In genomic region chr3:124558898-124559649, GRCh38 we compare ENCODE assay signal across 9 cellular contexts.
A peak's percentile ranks its signal among the peaks of the same experiment; 100 is the strongest.
DNase-seq lines count a peak whose midpoint lies in the region; ATAC-seq, FAIRE-seq and TF ChIP-seq lines count a peak whose summit lies in the region.
"Had no signal": no experiment of that assay in that cellular context is flagged by ENCODE, and none has a peak within 500 bp of the region (broad histone marks: within the 10 kb centered on the region; RNA-seq: fewer than 3 reads in every experiment).

No MANE protein-coding gene starts in this region.

- no TSS peak for BruUV-seq in K562 (replicated peaks; lab: Mats Ljungman, UMichigan)

- no peaks in the 10 kb centered on the region for H4K20me1 ChIP-seq in K562 (replicated peaks; ENCODE audit: control insufficient read depth, insufficient read depth, low read length)

- DNase-seq in C1 segment of cervical spinal cord (lab: John Stamatoyannopoulos, UW) (peak in 12 of 14 donors; percentile 23 to 76 (median 52)), NCI-H2029 (lab: John Stamatoyannopoulos, UW) (peak; percentile 77), K562 (ENCODE audit: extremely low read depth in 1 of 4, low spot score in 3 of 4) (peak in 1 of 4 experiments; percentile 35), islet precursor cell (peak; percentile 91), substantia nigra (lab: John Stamatoyannopoulos, UW) (peak in 45 of 49 donors; percentile 5 to 89 (median 48))
- no peak for DNase-seq in activated CD4-positive, alpha-beta T cell treated with anti-CD3 and anti-CD28 coated beads for 48 hours
- DNase-seq in activated CD8-positive, alpha-beta T cell treated with anti-CD3 and anti-CD28 coated beads for 36 hours = no peak

- H3K36me3 ChIP-seq in K562 (ENCODE audit: control insufficient read depth, insufficient read depth, low read length) = no peaks in the 10 kb centered on the region

- H3K27me3 Mint-ChIP-seq in activated CD8-positive, alpha-beta T cell treated with anti-CD3 and anti-CD28 coated beads for 36 hours = peaks cover 28% of the 10 kb centered on the region

- H3K4me1 Mint-ChIP-seq in activated CD8-positive, alpha-beta T cell treated with anti-CD3 and anti-CD28 coated beads for 36 hours (ENCODE audit: low read depth) = no peaks in the 10 kb centered on the region
- H3K4me1 Mint-ChIP-seq: activated naive CD4-positive, alpha-beta T cell treated with anti-CD3 and anti-CD28 coated beads, Interleukin-2, amount 50 U/mL, for 24 hours had no signal

- H3K9me3 Mint-ChIP-seq in activated CD8-positive, alpha-beta T cell treated with anti-CD3 and anti-CD28 coated beads for 36 hours = no peaks in the 10 kb centered on the region
- H3K9me3 Mint-ChIP-seq: activated naive CD4-positive, alpha-beta T cell treated with anti-CD3 and anti-CD28 coated beads, Interleukin-2, amount 50 U/mL, for 24 hours had no signal

- intact Hi-C loops in K562 (cut with micrococcal nuclease) = loop anchor here (5.0 kb wide), 1 partner anchor 542 kb away; no protein-coding TSS in a partner anchor
- intact Hi-C loops in activated CD8-positive, alpha-beta T cell treated with anti-CD3 and anti-CD28 coated beads for 36 hours (cut with micrococcal nuclease) = no loop called here

- H3K4me1 ChIP-seq in K562 (replicated peaks in 1 of 2; ENCODE audit: control insufficient read depth in 2 of 2, insufficient read depth in 2 of 2, low read length in 2 of 2) = peaks cover 0 to 5% of the 10 kb centered on the region in 2 experiments; a peak in 3 of 5 replicates

- H3K4me3 Mint-ChIP-seq in activated CD8-positive, alpha-beta T cell treated with anti-CD3 and anti-CD28 coated beads for 36 hours = no peak overlapping the region
- H3K4me3 Mint-ChIP-seq: activated naive CD4-positive, alpha-beta T cell treated with anti-CD3 and anti-CD28 coated beads, Interleukin-2, amount 50 U/mL, for 24 hours had no signal

- no peak for TF ChIP-seq POLR2A in K562 (conservative IDR thresholded peaks at IDR 0.05)

- no peak overlapping the region for H2AFZ ChIP-seq in K562 (ENCODE audit: low read depth, low read length)

- in situ Hi-C loops in K562 (cut with MboI) = no loop called here

- H3K9me3 ChIP-seq in K562 (replicated peaks; ENCODE audit: control insufficient read depth, insufficient read depth, low read depth, low read length) = no peaks in the 10 kb centered on the region

- H3K4me2 ChIP-seq in K562 (ENCODE audit: insufficient read depth, low read length) = no peak overlapping the region

- no peak for FAIRE-seq in K562 (lab: Jason Lieb, UNC)

- no peak overlapping the region for H3K27ac ChIP-seq in K562 (ENCODE audit: extremely low read depth, low read depth, low read length)
- no peak overlapping the region for H3K27ac ChIP-seq in substantia nigra (ENCODE audit: low read depth, low read length, poor library complexity, severe bottlenecking)

- TF ChIP-seq CTCF in K562 (IDR thresholded peaks at IDR 0.05 in 2 of 3, conservative IDR thresholded peaks at IDR 0.05 in 1 of 3; ENCODE audit: insufficient read depth in 2 of 3, low read depth in 1 of 3, low read length in 3 of 3) = no peak
- TF ChIP-seq CTCF in activated CD8-positive, alpha-beta T cell treated with anti-CD3 and anti-CD28 coated beads for 36 hours (IDR thresholded peaks at IDR 0.05) = no peak

- no peak overlapping the region for H3K9ac ChIP-seq in K562 (ENCODE audit: insufficient read depth in 1 of 2, low read depth in 2 of 2, low read length in 2 of 2)

- no peaks in the 10 kb centered on the region for H3K79me2 ChIP-seq in K562 (ENCODE audit: control insufficient read depth, insufficient read depth, low read length)

- TF ChIP-seq EP300 in K562 (IDR thresholded peaks at IDR 0.05; ENCODE audit: low read length) = no peak

- no peak overlapping the region for H3K27ac Mint-ChIP-seq in activated CD8-positive, alpha-beta T cell treated with anti-CD3 and anti-CD28 coated beads for 36 hours
- H3K27ac Mint-ChIP-seq: activated naive CD4-positive, alpha-beta T cell treated with anti-CD3 and anti-CD28 coated beads, Interleukin-2, amount 50 U/mL, for 24 hours had no signal

- TF ChIP-seq RAD21 in K562 (CRISPR knock-in tag; conservative IDR thresholded peaks at IDR 0.05 in 1 of 2, IDR thresholded peaks at IDR 0.05 in 1 of 2) = no peak

- no peaks in the 10 kb centered on the region for H3K9me1 ChIP-seq in K562 (ENCODE audit: control insufficient read depth, insufficient read depth, low read length)

- ATAC-seq in K562 (peak; percentile 54), HG03439 (IDR thresholded peaks at IDR 0.05; ENCODE audit: unreplicated experiment) (no peak)
- ATAC-seq in activated CD8-positive, alpha-beta T cell treated with anti-CD3 and anti-CD28 coated beads for 36 hours = no peak

- H3K27me3 ChIP-seq in K562 (ENCODE audit: control insufficient read depth in 2 of 2, insufficient read depth in 2 of 2, low read length in 2 of 2) = peaks cover 4 to 10% of the 10 kb centered on the region in 2 experiments; a peak in 4 of 5 replicates

- CTCF ChIA-PET in K562 (lab: Yijun Ruan, JAX; ENCODE audit: low intra/inter-chr PET ratio) = interaction anchor here (1.3 to 2.5 kb wide), 2 partner anchors 129 to 207 kb away, joined by 9 to 10 read pairs; no protein-coding TSS in a partner anchor
- CTCF ChIA-PET in activated CD8-positive, alpha-beta T cell treated with anti-CD3 and anti-CD28 coated beads for 36 hours (lab: Charles Lee) = interaction anchor here (0.9 to 12.7 kb wide), 21 partner anchors 10 to 208 kb away, joined by 3 to 231 read pairs (median 4); no protein-coding TSS in a partner anchor

- no peaks in the 10 kb centered on the region for H3K36me3 Mint-ChIP-seq in activated CD8-positive, alpha-beta T cell treated with anti-CD3 and anti-CD28 coated beads for 36 hours (ENCODE audit: low read depth)
- H3K36me3 Mint-ChIP-seq: activated naive CD4-positive, alpha-beta T cell treated with anti-CD3 and anti-CD28 coated beads, Interleukin-2, amount 50 U/mL, for 24 hours had no signal

- WGBS in K562 (ENCODE audit: insufficient coverage, low coverage, missing lambda C conversion rate) = 25% methylated on average over 7 of the region's 7 CpGs

- H3K4me3 ChIP-seq in K562 = no peak overlapping the region

- POLR2A ChIA-PET in K562 (lab: Yijun Ruan, JAX) = no interaction called here
- POLR2A ChIA-PET in activated CD8-positive, alpha-beta T cell treated with anti-CD3 and anti-CD28 coated beads for 36 hours (lab: Charles Lee) = no interaction called here

TF ChIP-seq in K562, 482 proteins besides CTCF, POLR2A, EP300 and RAD21 (continues in another document):
- TF ChIP-seq FOSL1 (tag; conservative IDR thresholded peaks at IDR 0.05) = no peak
- no peak for TF ChIP-seq ZNF239 (CRISPR knock-in tag; IDR thresholded peaks at IDR 0.05)
- no peak; the same call in 1 of the 2 replicates for TF ChIP-seq MAFF (IDR thresholded peaks at IDR 0.05; ENCODE audit: low read length)
- TF ChIP-seq C11orf30 (IDR thresholded peaks at IDR 0.05; ENCODE audit: low read depth) = peak; percentile 71; the same call in 1 of the 2 replicates
- no peak for TF ChIP-seq MIER1 (IDR thresholded peaks at IDR 0.05; ENCODE audit: low read depth)
- TF ChIP-seq CEBPG (CRISPR knock-in tag; IDR thresholded peaks at IDR 0.05) = no peak
- TF ChIP-seq CEBPG (tag; conservative IDR thresholded peaks at IDR 0.05 in 1 of 2, IDR thresholded peaks at IDR 0.05 in 1 of 2) = 0 out of 4 replicates have a peak, but pooled peaks of 1 of the 2 experiments have one; percentile 14
- no peak for TF ChIP-seq ZNF655 (CRISPR knock-in tag; IDR thresholded peaks at IDR 0.05)
- no peak for TF ChIP-seq FOXM1 (IDR thresholded peaks at IDR 0.05; ENCODE audit: low read depth)
- no peak for TF ChIP-seq FOXM1 (CRISPR knock-in tag; IDR thresholded peaks at IDR 0.05; ENCODE audit: low read depth)
- peak; percentile 53 for TF ChIP-seq CEBPB (tag; IDR thresholded peaks at IDR 0.05)
- TF ChIP-seq ZNF316 (IDR thresholded peaks at IDR 0.05) = peak; percentile 40; the same call in 1 of the 2 replicates
- TF ChIP-seq POLR2B (IDR thresholded peaks at IDR 0.05; ENCODE audit: low read depth, partially characterized antibody) = no peak
- 0 out of 2 replicates have a peak, but pooled peaks have one; percentile 12 for TF ChIP-seq JUND (IDR thresholded peaks at IDR 0.05; ENCODE audit: borderline replicate concordance, low read depth, low read length)
- no peak for TF ChIP-seq JUND (tag; IDR thresholded peaks at IDR 0.05; ENCODE audit: borderline replicate concordance, low read depth, low read length)
- TF ChIP-seq POLR2G (IDR thresholded peaks at IDR 0.05; ENCODE audit: low read depth, low read length) = no peak
- no peak for TF ChIP-seq CSDE1 (IDR thresholded peaks at IDR 0.05)
- TF ChIP-seq MAFK (IDR thresholded peaks at IDR 0.05; ENCODE audit: low read length) = peak; percentile 17; the same call in 1 of the 2 replicates
- TF ChIP-seq NR2C2 (CRISPR knock-in tag; IDR thresholded peaks at IDR 0.05) = no peak
- TF ChIP-seq NR2C2 (tag; IDR thresholded peaks at IDR 0.05) = no peak
- no peak for TF ChIP-seq HMG20B (CRISPR knock-in tag; IDR thresholded peaks at IDR 0.05)
- TF ChIP-seq BRF1 (IDR thresholded peaks at IDR 0.05; ENCODE audit: borderline replicate concordance, extremely low read depth, insufficient read length) = no peak
- TF ChIP-seq, protein P1, sequence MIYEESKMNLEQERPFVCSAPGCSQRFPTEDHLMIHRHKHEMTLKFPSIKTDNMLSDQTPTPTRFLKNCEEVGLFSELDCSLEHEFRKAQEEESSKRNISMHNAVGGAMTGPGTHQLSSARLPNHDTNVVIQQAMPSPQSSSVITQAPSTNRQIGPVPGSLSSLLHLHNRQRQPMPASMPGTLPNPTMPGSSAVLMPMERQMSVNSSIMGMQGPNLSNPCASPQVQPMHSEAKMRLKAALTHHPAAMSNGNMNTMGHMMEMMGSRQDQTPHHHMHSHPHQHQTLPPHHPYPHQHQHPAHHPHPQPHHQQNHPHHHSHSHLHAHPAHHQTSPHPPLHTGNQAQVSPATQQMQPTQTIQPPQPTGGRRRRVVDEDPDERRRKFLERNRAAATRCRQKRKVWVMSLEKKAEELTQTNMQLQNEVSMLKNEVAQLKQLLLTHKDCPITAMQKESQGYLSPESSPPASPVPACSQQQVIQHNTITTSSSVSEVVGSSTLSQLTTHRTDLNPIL (CRISPR knock-in tag; IDR thresholded peaks at IDR 0.05) = no peak

Comparison
In these comparisons a context has a peak if more than half of its experiments do, and no peak if none do; other contexts are left out.
1. DNase-seq: peak in C1 segment of cervical spinal cord (12 of 14), NCI-H2029 (single experiment), islet precursor cell (single experiment) and substantia nigra (45 of 49); none in activated CD4-positive, alpha-beta T cell treated with anti-CD3 and anti-CD28 coated beads for 48 hours (single experiment) and activated CD8-positive, alpha-beta T cell treated with anti-CD3 and anti-CD28 coated beads for 36 hours (single experiment).